Comparison of ENCODE assay signal across 1 cellular context in the genomic region with DNA sequence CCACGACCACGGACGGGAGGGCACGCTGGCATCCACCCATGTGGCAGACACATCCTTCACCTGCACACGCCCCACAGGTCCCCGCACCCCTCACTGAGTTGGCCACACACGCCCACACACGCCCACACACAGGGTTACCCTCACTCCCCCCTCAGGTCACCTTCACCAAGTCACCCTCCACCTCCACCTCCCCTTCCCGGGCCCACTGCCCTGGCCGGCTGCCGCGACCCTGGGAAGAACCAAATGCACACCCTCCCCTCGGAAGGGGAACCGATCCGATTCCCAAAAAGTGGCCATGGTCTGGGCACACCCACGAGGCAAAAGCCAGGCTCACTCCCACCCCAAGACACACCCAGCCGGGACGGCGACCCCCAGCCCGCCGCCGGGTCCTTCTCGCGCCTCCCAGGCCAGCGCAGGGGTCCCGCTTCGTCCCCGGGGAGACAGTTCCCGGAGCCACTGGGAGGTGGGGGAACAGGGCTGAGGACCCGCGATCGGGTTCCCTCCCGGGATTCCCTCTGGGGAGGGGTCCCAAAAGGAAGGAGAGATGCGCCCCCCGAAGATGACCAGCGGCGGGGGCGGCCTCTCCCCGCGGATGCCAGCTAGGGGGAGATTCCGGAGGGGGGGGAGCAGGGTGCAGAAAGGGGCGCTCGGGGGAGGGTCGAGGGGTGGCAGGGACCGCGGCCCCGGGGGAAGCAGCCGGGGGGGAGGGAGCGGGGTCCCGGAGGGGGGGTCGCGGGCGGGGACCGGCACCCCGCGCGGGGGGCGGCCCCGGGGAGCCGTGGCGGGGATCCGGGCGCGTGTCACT.
TF ChIP-seq lines count a peak whose summit lies in the region.

No MANE protein-coding gene starts in this region.

TF ChIP-seq in H1, 55 proteins besides CTCF, POLR2A, EP300 and RAD21:
- TF ChIP-seq JUND (IDR thresholded peaks at IDR 0.05; ENCODE audit: low read length) (no peak), EGR1 (IDR thresholded peaks at IDR 0.05; ENCODE audit: borderline replicate concordance, low read depth, low read length) (peak; percentile 9; the same call in 1 of the 2 replicates), KDM4A (IDR thresholded peaks at IDR 0.05; ENCODE audit: low read depth, low read length, severe bottlenecking) (peak; percentile 52), CHD1 (IDR thresholded peaks at IDR 0.05; ENCODE audit: low read depth, low read length) (no peak)
- TF ChIP-seq, protein P1, sequence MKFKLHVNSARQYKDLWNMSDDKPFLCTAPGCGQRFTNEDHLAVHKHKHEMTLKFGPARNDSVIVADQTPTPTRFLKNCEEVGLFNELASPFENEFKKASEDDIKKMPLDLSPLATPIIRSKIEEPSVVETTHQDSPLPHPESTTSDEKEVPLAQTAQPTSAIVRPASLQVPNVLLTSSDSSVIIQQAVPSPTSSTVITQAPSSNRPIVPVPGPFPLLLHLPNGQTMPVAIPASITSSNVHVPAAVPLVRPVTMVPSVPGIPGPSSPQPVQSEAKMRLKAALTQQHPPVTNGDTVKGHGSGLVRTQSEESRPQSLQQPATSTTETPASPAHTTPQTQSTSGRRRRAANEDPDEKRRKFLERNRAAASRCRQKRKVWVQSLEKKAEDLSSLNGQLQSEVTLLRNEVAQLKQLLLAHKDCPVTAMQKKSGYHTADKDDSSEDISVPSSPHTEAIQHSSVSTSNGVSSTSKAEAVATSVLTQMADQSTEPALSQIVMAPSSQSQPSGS (IDR thresholded peaks at IDR 0.05; ENCODE audit: low read length), result no peak
